8 cellular contexts compared by ENCODE assay signal in genomic region chr10:103854265-103854686, GRCh38. TPM values are rescaled to one million over a fixed set of nuclear protein-coding genes. Genes with fewer than 3 reads are reported as not detected.
A peak's percentile ranks its signal among the peaks of the same experiment; 100 is the strongest.
DNase-seq lines count a peak whose midpoint lies in the region; ATAC-seq, FAIRE-seq and TF ChIP-seq lines count a peak whose summit lies in the region.

No MANE protein-coding gene starts in this region.

- no peak for ATAC-seq in HG03342 (IDR thresholded peaks at IDR 0.05; ENCODE audit: unreplicated experiment)

- H3K27me3 Mint-ChIP-seq in activated CD4-positive, alpha-beta T cell treated with anti-CD3 and anti-CD28 coated beads, Interleukin-2, amount 10 ng/mL, durations not matched to agents 24 days and 14 days = peaks cover 80% of the 10 kb centered on the region
- H3K27me3 Mint-ChIP-seq in astrocyte (ENCODE audit: low read depth, unreplicated experiment) = peaks cover 9% of the 10 kb centered on the region

- H3K27me3 ChIP-seq in astrocyte (ENCODE audit: insufficient read depth, low read length) (no peaks in the 10 kb centered on the region), testis (no peaks in the 10 kb centered on the region)

- H3K36me3 ChIP-seq in astrocyte (ENCODE audit: insufficient read depth, low read length) (no peaks in the 10 kb centered on the region), testis (ENCODE audit: low read depth, missing control alignments) (no peaks in the 10 kb centered on the region)

- peaks cover 1% of the 10 kb centered on the region for H3K36me3 Mint-ChIP-seq in activated CD4-positive, alpha-beta T cell treated with anti-CD3 and anti-CD28 coated beads, Interleukin-2, amount 10 ng/mL, durations not matched to agents 24 days and 14 days (ENCODE audit: low read depth)
- no peaks in the 10 kb centered on the region for H3K36me3 Mint-ChIP-seq in astrocyte (ENCODE audit: low read depth, unreplicated experiment)

- peak overlapping the region; percentile 86 for H3K4me3 Mint-ChIP-seq in activated CD4-positive, alpha-beta T cell treated with anti-CD3 and anti-CD28 coated beads, Interleukin-2, amount 10 ng/mL, durations not matched to agents 24 days and 14 days
- H3K4me3 Mint-ChIP-seq in astrocyte (ENCODE audit: unreplicated experiment) = peak overlapping the region; percentile 90

- H4K20me1 ChIP-seq in astrocyte (ENCODE audit: insufficient read depth, low read length) = peaks cover 11% of the 10 kb centered on the region

- TF ChIP-seq CTCF in astrocyte (IDR thresholded peaks at IDR 0.05; ENCODE audit: insufficient read depth, low read depth, low read length) (no peak), testis (IDR thresholded peaks at IDR 0.05) (no peak)

- peak overlapping the region; percentile 74 for H3K9ac ChIP-seq in astrocyte (ENCODE audit: low read length)

- TF ChIP-seq POLR2A in testis (IDR thresholded peaks at IDR 0.05) = no peak
- no peak for TF ChIP-seq POLR2A in H54 (IDR thresholded peaks at IDR 0.05; ENCODE audit: low read depth, low read length)

- no peak overlapping the region for H3K27ac ChIP-seq in astrocyte (ENCODE audit: low read depth, low read length)
- peak overlapping the region; percentile 26 to 39 for H3K27ac ChIP-seq in testis

- no peak overlapping the region for H3K27ac Mint-ChIP-seq in activated CD4-positive, alpha-beta T cell treated with anti-CD3 and anti-CD28 coated beads, Interleukin-2, amount 10 ng/mL, durations not matched to agents 24 days and 14 days
- H3K27ac Mint-ChIP-seq in astrocyte (ENCODE audit: unreplicated experiment) = peak overlapping the region; percentile 30

- FAIRE-seq in astrocyte (lab: Jason Lieb, UNC) (no peak), H54 (lab: Jason Lieb, UNC) (no peak)

- no peak for DNase-seq in activated CD4-positive, alpha-beta T cell treated with anti-CD3 and anti-CD28 coated beads, Interleukin-2, amount 10 ng/mL, durations not matched to agents 24 days and 14 days
- no peak for DNase-seq in activated CD4-positive, alpha-beta T cell treated with anti-CD3 and anti-CD28 coated beads, Interleukin-2, amount 50 U/mL, for 1 hour
- no peak for DNase-seq in astrocyte (ENCODE audit: low read depth)
- peak; percentile 93 for DNase-seq in left kidney (ENCODE audit: low read depth, low spot score)
- DNase-seq in testis = peak; percentile 28
- no peak for DNase-seq in stimulated activated CD4-positive, alpha-beta T cell treated with anti-CD3 and anti-CD28 coated beads, Interleukin-2, amount 100 ng/mL, for 48 hours
- no peak for DNase-seq in H54 (ENCODE audit: insufficient read length, low spot score)

- H3K4me1 ChIP-seq in astrocyte (ENCODE audit: insufficient read depth, low read length) = peaks cover 41% of the 10 kb centered on the region
- peaks cover 43% of the 10 kb centered on the region for H3K4me1 ChIP-seq in testis

- H3K4me3 ChIP-seq in astrocyte (ENCODE audit: insufficient read depth, low read depth, low read length) (peak overlapping the region; percentile 69), testis (peak overlapping the region; percentile 59 to 61)

- no peaks in the 10 kb centered on the region for H3K9me3 ChIP-seq in astrocyte (ENCODE audit: insufficient read depth, low read depth, low read length)
- H3K9me3 ChIP-seq in testis = no peaks in the 10 kb centered on the region

- peaks cover 11% of the 10 kb centered on the region for H3K4me1 Mint-ChIP-seq in activated CD4-positive, alpha-beta T cell treated with anti-CD3 and anti-CD28 coated beads, Interleukin-2, amount 10 ng/mL, durations not matched to agents 24 days and 14 days
- peaks cover 22% of the 10 kb centered on the region for H3K4me1 Mint-ChIP-seq in astrocyte (ENCODE audit: low read depth, unreplicated experiment)

- peak overlapping the region; percentile 77 for H2AFZ ChIP-seq in astrocyte (ENCODE audit: low read depth, low read length)

- H3K9me3 Mint-ChIP-seq in activated CD4-positive, alpha-beta T cell treated with anti-CD3 and anti-CD28 coated beads, Interleukin-2, amount 10 ng/mL, durations not matched to agents 24 days and 14 days = no peaks in the 10 kb centered on the region
- no peaks in the 10 kb centered on the region for H3K9me3 Mint-ChIP-seq in astrocyte (ENCODE audit: unreplicated experiment)

- peak overlapping the region; percentile 89 for H3K4me2 ChIP-seq in astrocyte (ENCODE audit: low read length)

- intact Hi-C loops in activated CD4-positive, alpha-beta T cell treated with anti-CD3 and anti-CD28 coated beads, Interleukin-2, amount 10 ng/mL, durations not matched to agents 24 days and 14 days (cut with micrococcal nuclease) = no loop called here
- intact Hi-C loops in testis (cut with DNase I; ENCODE audit: low total_unique reads) = no loop called here

- H3K79me2 ChIP-seq in astrocyte (ENCODE audit: insufficient read depth, low read length) = peaks cover 3% of the 10 kb centered on the region

- 1 to 2% methylated on average over 7 to 13 of the region's 13 CpGs for WGBS in testis, 2 donors

RNA-seq across cellular contexts. Expression of gene SH3PXD2A, which starts 1.1 kb away (rescaled TPM):
- total RNA-seq in activated CD4-positive, alpha-beta T cell treated with anti-CD3 and anti-CD28 coated beads, Interleukin-2, amount 10 ng/mL, durations not matched to agents 24 days and 14 days = 8.3 and 8.5 TPM in 2 replicates
- total RNA-seq in astrocyte (17.3 and 25.8 TPM in 2 replicates), testis (10 to 100 TPM; 10.8 to 12.0 TPM)
- 12.1 TPM for polyA plus RNA-seq in testis (ENCODE audit: insufficient read depth, low read depth, low replicate concordance)

Comparison
In these comparisons a context has a peak if more than half of its experiments do, and no peak if none do; other contexts are left out.
1. DNase-seq: peak in left kidney (single experiment) and testis (single experiment); none in activated CD4-positive, alpha-beta T cell treated with anti-CD3 and anti-CD28 coated beads, Interleukin-2, amount 10 ng/mL, durations not matched to agents 24 days and 14 days (single experiment), activated CD4-positive, alpha-beta T cell treated with anti-CD3 and anti-CD28 coated beads, Interleukin-2, amount 50 U/mL, for 1 hour (single experiment), astrocyte (single experiment), stimulated activated CD4-positive, alpha-beta T cell treated with anti-CD3 and anti-CD28 coated beads, Interleukin-2, amount 100 ng/mL, for 48 hours (0 of 2) and H54 (single experiment).